ENCODE assay signal across 24 cellular contexts in genomic region chr12:636632-637031, GRCh38. TPM values are rescaled to one million over a fixed set of nuclear protein-coding genes. Genes with fewer than 3 reads are reported as not detected.
DNase-seq lines count a peak whose midpoint lies in the region; ATAC-seq and TF ChIP-seq lines count a peak whose summit lies in the region.
"Had no signal": no experiment of that assay in that cellular context is flagged by ENCODE, and none has a peak within 500 bp of the region (broad histone marks: within the 10 kb centered on the region; RNA-seq: fewer than 3 reads in every experiment).

No MANE protein-coding gene starts in this region.

- H3K27me3 ChIP-seq in Panc1 (ENCODE audit: control insufficient read depth, insufficient read depth, low read length) (no peaks in the 10 kb centered on the region), vagina (no peaks in the 10 kb centered on the region)
- H3K27me3 ChIP-seq: BE2C, foreskin keratinocyte had no signal

- in situ Hi-C loops in Panc1 (cut with HindIII; ENCODE audit: low pct_unique_long_range_greater_than_20kb, low sequenced_read_pairs) = no loop called here

- peaks cover 4% of the 10 kb centered on the region for H3K36me3 Mint-ChIP-seq in activated CD4-positive, alpha-beta T cell treated with anti-CD3 and anti-CD28 coated beads for 36 hours (ENCODE audit: low read depth)
- H3K36me3 Mint-ChIP-seq in naive B cell (no peaks in the 10 kb centered on the region), osteocyte (ENCODE audit: unreplicated experiment) (no peaks in the 10 kb centered on the region)

- no peak for ATAC-seq in activated CD4-positive, alpha-beta T cell treated with anti-CD3 and anti-CD28 coated beads for 36 hours
- ATAC-seq in Panc1 = no peak
- ATAC-seq in naive B cell (ENCODE audit: low read depth in 2 of 2) = peak; percentile 49 to 59
- ATAC-seq: foreskin keratinocyte had no signal

- intact Hi-C loops in activated CD4-positive, alpha-beta T cell treated with anti-CD3 and anti-CD28 coated beads for 36 hours (cut with DNase I, micrococcal nuclease) = no loop called here
- intact Hi-C loops in Panc1 (cut with micrococcal nuclease; ENCODE audit: unreplicated experiment) = loop anchor here (10.0 kb wide), 1 partner anchor 62 kb away; no protein-coding TSS in a partner anchor
- intact Hi-C loops in vagina (cut with DNase I) = no loop called here

- no peak for DNase-seq in activated CD4-positive, alpha-beta T cell treated with anti-CD3 and anti-CD28 coated beads for 36 hours
- no peak for DNase-seq in activated CD4-positive, alpha-beta T cell treated with anti-CD3 and anti-CD28 coated beads, Interleukin-2, amount 50 U/mL, for 4 hours
- DNase-seq in Panc1 (ENCODE audit: low read depth, low spot score) = no peak
- DNase-seq in naive B cell = peak; percentile 29
- no peak for DNase-seq in vagina (ENCODE audit: extremely low spot score in 2 of 2)
- no peak for DNase-seq in inferior parietal cortex (ENCODE audit: extremely low spot score)
- DNase-seq in activated gamma-delta T cell (lab: John Stamatoyannopoulos, UW) = no peak
- DNase-seq in osteocyte (ENCODE audit: extremely low spot score, unreplicated experiment) = no peak
- DNase-seq: activated CD4-positive, CD25-positive, alpha-beta regulatory T cell treated with anti-CD3 and anti-CD28 coated beads, Interleukin-2, amount 50 U/mL, for 72 hours; BE2C; Calu3; erythroblast; foreskin keratinocyte; left ventricle myocardium inferior; NCI-H1694 treated with DMSO at 0.1 percent for 48 hours; nephron progenitor cell; OCI-M1; SHP77; stimulated activated naive CD4-positive, alpha-beta T cell had no signal

- TF ChIP-seq POLR2A in vagina (IDR thresholded peaks at IDR 0.05) = no peak

- POLR2A ChIA-PET in activated CD4-positive, alpha-beta T cell treated with anti-CD3 and anti-CD28 coated beads for 36 hours (lab: Charles Lee) = no interaction called here
- POLR2A ChIA-PET in Panc1 (lab: Charles Lee) = interaction anchor here (0.6 kb wide), 1 partner anchor 15 kb away, joined by 5 read pairs; no protein-coding TSS in a partner anchor

- H3K9me3 Mint-ChIP-seq in activated CD4-positive, alpha-beta T cell treated with anti-CD3 and anti-CD28 coated beads for 36 hours (ENCODE audit: low read depth) = no peaks in the 10 kb centered on the region
- H3K9me3 Mint-ChIP-seq in naive B cell = no peaks in the 10 kb centered on the region
- no peaks in the 10 kb centered on the region for H3K9me3 Mint-ChIP-seq in osteocyte (ENCODE audit: unreplicated experiment)
- H3K9me3 Mint-ChIP-seq: activated naive CD8-positive, alpha-beta T cell treated with anti-CD3 and anti-CD28 coated beads, Interleukin-2, amount 10 ng/mL, durations not matched to agents 7 days and 5 days had no signal

- peak overlapping the region; percentile 47 for H3K27ac Mint-ChIP-seq in activated CD4-positive, alpha-beta T cell treated with anti-CD3 and anti-CD28 coated beads for 36 hours
- H3K27ac Mint-ChIP-seq in naive B cell = peak overlapping the region; percentile 5 to 81 (median 38)
- no peak overlapping the region for H3K27ac Mint-ChIP-seq in osteocyte (ENCODE audit: unreplicated experiment)
- H3K27ac Mint-ChIP-seq: activated naive CD8-positive, alpha-beta T cell treated with anti-CD3 and anti-CD28 coated beads, Interleukin-2, amount 10 ng/mL, durations not matched to agents 7 days and 5 days; nephron progenitor cell had no signal

- H3K4me1 Mint-ChIP-seq in activated CD4-positive, alpha-beta T cell treated with anti-CD3 and anti-CD28 coated beads for 36 hours = peaks cover 59% of the 10 kb centered on the region
- H3K4me1 Mint-ChIP-seq in naive B cell (peaks cover 29 to 53% (median 38%) of the 10 kb centered on the region in 3 donors), osteocyte (ENCODE audit: unreplicated experiment) (peaks cover 43% of the 10 kb centered on the region)

- TF ChIP-seq CTCF in Panc1 (IDR thresholded peaks at IDR 0.05) (no peak), vagina (IDR thresholded peaks at IDR 0.05) (no peak), osteocyte (IDR thresholded peaks at IDR 0.05) (no peak)

- CTCF ChIA-PET in activated CD4-positive, alpha-beta T cell treated with anti-CD3 and anti-CD28 coated beads for 36 hours (lab: Charles Lee) = interaction anchor here (1.0 to 1.6 kb wide), 2 partner anchors 115 to 129 kb away, joined by 3 to 4 read pairs; no protein-coding TSS in a partner anchor
- CTCF ChIA-PET in Panc1 (lab: Charles Lee) = no interaction called here

- H3K4me1 ChIP-seq in Panc1 (ENCODE audit: control insufficient read depth, insufficient read depth, low read length) = peaks cover 24% of the 10 kb centered on the region
- H3K4me1 ChIP-seq in vagina = peaks cover 50% of the 10 kb centered on the region
- H3K4me1 ChIP-seq: BE2C had no signal

- H3K27me3 Mint-ChIP-seq in activated CD4-positive, alpha-beta T cell treated with anti-CD3 and anti-CD28 coated beads for 36 hours = no peaks in the 10 kb centered on the region
- no peaks in the 10 kb centered on the region for H3K27me3 Mint-ChIP-seq in naive B cell
- H3K27me3 Mint-ChIP-seq in osteocyte (ENCODE audit: unreplicated experiment) = no peaks in the 10 kb centered on the region
- H3K27me3 Mint-ChIP-seq: activated naive CD8-positive, alpha-beta T cell treated with anti-CD3 and anti-CD28 coated beads, Interleukin-2, amount 10 ng/mL, durations not matched to agents 7 days and 5 days had no signal

- no TSS peak for BruUV-seq in Panc1 (replicated peaks; lab: Mats Ljungman, UMichigan)

- peak overlapping the region; percentile 66; the same call in 1 of the 2 replicates for H3K27ac ChIP-seq in Panc1 (ENCODE audit: low read length)
- H3K27ac ChIP-seq in vagina = peak overlapping the region; percentile 15
- H3K27ac ChIP-seq: foreskin keratinocyte, left ventricle myocardium inferior, prostate gland, thoracic aorta had no signal

- H3K9me3 ChIP-seq in Panc1 (ENCODE audit: control insufficient read depth, insufficient read depth, low read depth, low read length) (no peaks in the 10 kb centered on the region), vagina (no peaks in the 10 kb centered on the region)
- H3K9me3 ChIP-seq: BE2C, left ventricle myocardium inferior, prostate gland, thoracic aorta had no signal

- H3K36me3 ChIP-seq in Panc1 (ENCODE audit: control insufficient read depth, insufficient read depth, low read length) (no peaks in the 10 kb centered on the region), vagina (no peaks in the 10 kb centered on the region)
- H3K36me3 ChIP-seq: BE2C, left ventricle myocardium inferior, prostate gland, thoracic aorta had no signal

- H3K4me3 ChIP-seq in Panc1 (ENCODE audit: low read depth in 2 of 2, low read length in 2 of 2) (no peak overlapping the region), vagina (no peak overlapping the region)
- H3K4me3 ChIP-seq: left ventricle myocardium inferior, prostate gland, thoracic aorta had no signal

- H3K4me3 Mint-ChIP-seq in activated CD4-positive, alpha-beta T cell treated with anti-CD3 and anti-CD28 coated beads for 36 hours = no peak overlapping the region
- H3K4me3 Mint-ChIP-seq in naive B cell (peak overlapping the region in 2 of 8 donors; percentile 7 to 30), osteocyte (ENCODE audit: unreplicated experiment) (no peak overlapping the region)
- H3K4me3 Mint-ChIP-seq: activated naive CD8-positive, alpha-beta T cell treated with anti-CD3 and anti-CD28 coated beads, Interleukin-2, amount 10 ng/mL, durations not matched to agents 7 days and 5 days; nephron progenitor cell had no signal

RNA-seq across cellular contexts. Expression of gene NINJ2, which starts 26.6 kb away (rescaled TPM):
- total RNA-seq in activated CD4-positive, alpha-beta T cell treated with anti-CD3 and anti-CD28 coated beads for 36 hours = 1 to 10 TPM; 3.5 to 5.7 TPM
- total RNA-seq in Panc1 (2021; ENCODE audit: unreplicated experiment) (1.9 TPM), vagina (23.8 TPM), osteocyte (1.3 and 2.3 TPM in 2 replicates)
- polyA plus RNA-seq in Panc1 (2012; ENCODE audit: insufficient read length) = 2.2 TPM
- 10 to 100 TPM in 5 of 6 donors, 1 to 10 TPM in 1; 9.6 to 28.9 (median 11.5) TPM for polyA plus RNA-seq in naive B cell (ENCODE audit: low read depth in 6 of 6)
- total RNA-seq: A172, Calu3, H4 had no signal

Comparison
In these comparisons a context has a peak if more than half of its experiments do, and no peak if none do; other contexts are left out.
1. ATAC-seq: peak in naive B cell (2 of 2); none in activated CD4-positive, alpha-beta T cell treated with anti-CD3 and anti-CD28 coated beads for 36 hours (single experiment) and Panc1 (single experiment).